Comparison of ENCODE assay signal across 8 cellular contexts in genomic region chr3:51718547-51719412, GRCh38. TPM values are rescaled to one million over a fixed set of nuclear protein-coding genes. Genes with fewer than 3 reads are reported as not detected.
A peak's percentile ranks its signal among the peaks of the same experiment; 100 is the strongest.
DNase-seq lines count a peak whose midpoint lies in the region; ATAC-seq, FAIRE-seq and TF ChIP-seq lines count a peak whose summit lies in the region.

No MANE protein-coding gene starts in this region.

- no peaks in the 10 kb centered on the region for H3K4me1 ChIP-seq in A549
- H3K4me1 ChIP-seq in PC-9 (replicated peaks; ENCODE audit: insufficient read depth) = no peaks in the 10 kb centered on the region
- H3K4me1 ChIP-seq in adrenal gland (replicated peaks in 1 of 2) = no peaks in the 10 kb centered on the region

- BruUV-seq in PC-9 (replicated peaks; lab: Mats Ljungman, UMichigan) = no TSS peak

- TF ChIP-seq POLR2A in A549 (IDR thresholded peaks at IDR 0.05; ENCODE audit: low read length) = no peak
- TF ChIP-seq POLR2A in adrenal gland (IDR thresholded peaks at IDR 0.05) = no peak

- CTCF ChIA-PET in A549 (lab: Yijun Ruan, JAX) = interaction anchor here (0.5 to 1.8 kb wide), 15 partner anchors 9 to 363 kb away, joined by 3 to 7 read pairs (median 4); no protein-coding TSS in a partner anchor
- CTCF ChIA-PET in PC-9 (lab: Charles Lee) = interaction anchor here (0.6 to 0.7 kb wide), 2 partner anchors 30 to 319 kb away, joined by 3 to 7 read pairs; no protein-coding TSS in a partner anchor

- H3K79me2 ChIP-seq in PC-9 (ENCODE audit: low read depth) = no peaks in the 10 kb centered on the region

- H3K9me2 ChIP-seq in PC-9 (ENCODE audit: insufficient read depth) = no peaks in the 10 kb centered on the region

- TF ChIP-seq CTCF in A549 (IDR thresholded peaks at IDR 0.05) = peak; percentile 63
- TF ChIP-seq CTCF in GM12873 (IDR thresholded peaks at IDR 0.05; ENCODE audit: insufficient read depth, low read depth, low read length, missing control alignments) = peak; percentile 88
- peak; percentile 60; the same call in 1 of the 2 replicates for TF ChIP-seq CTCF in PC-9 (conservative IDR thresholded peaks at IDR 0.05)
- TF ChIP-seq CTCF in adrenal gland (IDR thresholded peaks at IDR 0.05) = peak; percentile 40 to 73 (median 58)

- no peak for FAIRE-seq in A549 (lab: Jason Lieb, UNC)

- H3K9me3 ChIP-seq in A549 (no peaks in the 10 kb centered on the region), PC-9 (ENCODE audit: insufficient read depth, low read depth) (no peaks in the 10 kb centered on the region), adrenal gland (replicated peaks in 1 of 3) (no peaks in the 10 kb centered on the region)

- POLR2A ChIA-PET in A549 (lab: Yijun Ruan, JAX) (no interaction called here), PC-9 (lab: Charles Lee; ENCODE audit: unreplicated experiment) (interaction anchor here (0.5 kb wide), 1 partner anchor 81 kb away, joined by 3 read pairs; no protein-coding TSS in a partner anchor)

- no peak overlapping the region for H2AFZ ChIP-seq in PC-9

- H4K20me1 ChIP-seq in PC-9 (ENCODE audit: insufficient read depth) = no peaks in the 10 kb centered on the region

- ATAC-seq in A549 (peak; percentile 84 to 95), GM21360 (IDR thresholded peaks at IDR 0.05; ENCODE audit: unreplicated experiment) (no peak)

- peak; percentile 54 to 59 for TF ChIP-seq RAD21 in A549 (conservative IDR thresholded peaks at IDR 0.05 in 1 of 2, IDR thresholded peaks at IDR 0.05 in 1 of 2)

- H3K27ac ChIP-seq in A549 (no peak overlapping the region), PC-9 (no peak overlapping the region), adrenal gland (no peak overlapping the region)

- DNase-seq in A549 (ENCODE audit: low read depth in 1 of 2, low spot score in 1 of 2) (peak; percentile 47 to 70), KG1 (lab: John Stamatoyannopoulos, UW) (peak; percentile 18), PC-9 (peak; percentile 43 to 67), adrenal gland (peak; percentile 51 to 76 (median 73)), hepatic stellate cell (ENCODE audit: low spot score) (peak; percentile 53)
- DNase-seq in stimulated activated CD4-positive, alpha-beta T cell treated with anti-CD3 and anti-CD28 coated beads, Interleukin-15, amount 100 ng/mL, for 24 hours = peak; percentile 85

- H3K27me3 ChIP-seq in PC-9 (ENCODE audit: insufficient read depth, low read depth) (no peaks in the 10 kb centered on the region), adrenal gland (no peaks in the 10 kb centered on the region)

- WGBS in A549 (ENCODE audit: missing lambda C conversion rate) = 25% methylated on average over 13 of the region's 16 CpGs
- 37 to 49% (median 42%) methylated on average over 13 to 16 of the region's 16 CpGs for whole genome bisulfite sequencing in adrenal gland, 4 donors

- no peaks in the 10 kb centered on the region for H3K36me3 ChIP-seq in PC-9 (ENCODE audit: low read depth)
- H3K36me3 ChIP-seq in adrenal gland (replicated peaks in 1 of 2) = no peaks in the 10 kb centered on the region

- H3K4me3 ChIP-seq in A549 = no peak overlapping the region
- H3K4me3 ChIP-seq in PC-9 = no peak overlapping the region
- H3K4me3 ChIP-seq in adrenal gland = no peak overlapping the region

- intact Hi-C loops in PC-9 (cut with micrococcal nuclease; ENCODE audit: unreplicated experiment) = loop anchor here (5.0 kb wide), 1 partner anchor 84 kb away; no protein-coding TSS in a partner anchor
- intact Hi-C loops in adrenal gland (cut with DNase I) = no loop called here

- H3K4me2 ChIP-seq in A549 (no peak overlapping the region), PC-9 (no peak overlapping the region)

- TF ChIP-seq EP300 in A549 (IDR thresholded peaks at IDR 0.05) = no peak

- no peaks in the 10 kb centered on the region for H3F3A ChIP-seq in PC-9 (ENCODE audit: insufficient read depth, low read depth)

TF ChIP-seq in A549, 52 proteins besides CTCF, POLR2A, EP300 and RAD21:
- TF ChIP-seq EHMT2 (IDR thresholded peaks at IDR 0.05; ENCODE audit: low read depth) = no peak
- TF ChIP-seq POLR2AphosphoS2 (conservative IDR thresholded peaks at IDR 0.05; ENCODE audit: low read length) = no peak
- TF ChIP-seq SMC3 (IDR thresholded peaks at IDR 0.05) = peak; percentile 58; the same call in 2 of the 3 replicates
- TF ChIP-seq FOXS1 (CRISPR knock-in tag; IDR thresholded peaks at IDR 0.05) = no peak

RNA-seq across cellular contexts. Expression of gene GRM2, which starts 11.9 kb away (rescaled TPM):
- polyA plus RNA-seq in A549 (2011; rRNA removed) (not detected in 2 replicates), A549 (2017; fragmentation: RNase III; extraction: RNeasy Plus Mini Kit Qiagen cat#74134 plus additional on column Dnase treatment) (0.01 to 0.03 TPM (median 0.03 TPM) in 3 replicates), adrenal gland (under 1 TPM in 2 of 3 donors, not detected in 1; 0.34 to 0.48 TPM)
- polyA plus RNA-seq in A549 (2012; cell fraction: cytosol; rRNA removed) = 0.05 TPM in 2 replicates
- polyA plus RNA-seq in A549 (2012; cell fraction: nucleus; rRNA removed) = 1.1 and 1.3 TPM in 2 replicates
- 0.04 and 0.19 TPM in 2 replicates for polyA minus RNA-seq in A549 (2011; rRNA and poly(A)+ RNA removed)
- total RNA-seq in PC-9 (2021) (0.13 and 0.25 TPM in 2 replicates), adrenal gland (under 1 TPM in 6 of 8 donors, not detected in 2; 0.04 to 0.26 (median 0.16) TPM)

RNA-seq across cellular contexts. Expression of gene TEX264, which starts 47.7 kb away (rescaled TPM):
- polyA plus RNA-seq in A549 (2011; rRNA removed) = 47.9 and 59.3 TPM in 2 replicates
- 70.9 and 82.3 TPM in 2 replicates for polyA plus RNA-seq in A549 (2012; cell fraction: cytosol; rRNA removed)
- polyA plus RNA-seq in A549 (2012; cell fraction: nucleus; rRNA removed) = 91.1 and 103 TPM in 2 replicates
- polyA plus RNA-seq in A549 (2017; fragmentation: RNase III; extraction: RNeasy Plus Mini Kit Qiagen cat#74134 plus additional on column Dnase treatment) = 50.7 to 55.3 TPM (median 54.7 TPM) in 3 replicates
- polyA minus RNA-seq in A549 (2011; rRNA and poly(A)+ RNA removed) = 86.9 and 91.3 TPM in 2 replicates
- total RNA-seq in PC-9 (2021) = 44.3 and 53.0 TPM in 2 replicates
- 100 to 1,000 TPM in 6 of 8 donors, 10 to 100 TPM in 2; 64.7 to 207 (median 138) TPM for total RNA-seq in adrenal gland
- polyA plus RNA-seq in adrenal gland = 100 to 1,000 TPM; 121 to 174 (median 126) TPM

Comparison
In these comparisons a context has a peak if more than half of its experiments do, and no peak if none do; other contexts are left out.
1. DNase-seq: peak in every context shown above with its lines; median percentile 85 in stimulated activated CD4-positive, alpha-beta T cell treated with anti-CD3 and anti-CD28 coated beads, Interleukin-15, amount 100 ng/mL, for 24 hours; 73 in adrenal gland; 58 in A549; 55 in PC-9; 53 in hepatic stellate cell; 18 in KG1.